ENCODE assay signal across 8 cellular contexts in genomic region chr2:26691881-26692813, GRCh38. TPM values are rescaled to one million over a fixed set of nuclear protein-coding genes. Genes with fewer than 3 reads are reported as not detected.
DNase-seq lines count a peak whose midpoint lies in the region; ATAC-seq and TF ChIP-seq lines count a peak whose summit lies in the region.

Gene KCNK3, plus strand, starts transcription at chr2:26692722. Its CDS starts 154 bp downstream, at chr2:26692876.

- DNase-seq in Ammon's horn (ENCODE audit: low spot score) (peak; percentile 25), LHCN-M2 (ENCODE audit: low read depth) (peak; percentile 11), WERI-Rb-1 (peak; percentile 94), kidney tubule cell (ENCODE audit: low spot score) (peak; percentile 88)
- peak; percentile 12 for DNase-seq in central memory CD4-positive, alpha-beta T cell
- DNase-seq in stimulated activated CD4-positive, alpha-beta T cell treated with anti-CD3 and anti-CD28 coated beads, Interleukin-4, amount 100 ng/mL, for 1 hour: peak; percentile 59

- no peaks in the 10 kb centered on the region for H3K27me3 ChIP-seq in WERI-Rb-1 (ENCODE audit: insufficient read depth, low read depth, severe bottlenecking)

- H3K36me3 ChIP-seq in WERI-Rb-1: peaks cover 26% of the 10 kb centered on the region

- peak within 1 kb of the TSS; percentile 79 for H3K4me3 ChIP-seq in WERI-Rb-1 (ENCODE audit: low read depth, low read length)

- H3K9me3 ChIP-seq in WERI-Rb-1 (ENCODE audit: severe bottlenecking): no peaks in the 10 kb centered on the region

- ATAC-seq in GM21367 (IDR thresholded peaks at IDR 0.05; ENCODE audit: unreplicated experiment) (no peak), GM18519 (IDR thresholded peaks at IDR 0.05; ENCODE audit: low FRiP score, unreplicated experiment) (no peak)

- TF ChIP-seq CTCF in WERI-Rb-1 (IDR thresholded peaks at IDR 0.05; ENCODE audit: low read depth, low read length): no peak

- peak within 1 kb of the TSS; percentile 83 for H3K27ac ChIP-seq in WERI-Rb-1

RNA-seq across cellular contexts. Expression of gene KCNK3, which starts in this region (rescaled TPM):
- 0.32 TPM in 1 of 2 replicates, not detected in the other for total RNA-seq in LHCN-M2 (2014; rRNA removed)
- polyA plus RNA-seq in LHCN-M2 (2012): not detected

Comparison
In these comparisons a context has a peak if more than half of its experiments do, and no peak if none do; other contexts are left out.
1. Peak in DNase-seq in LHCN-M2; RNA of the gene not detected or under 1 TPM.
2. DNase-seq: peak in every context shown above with its lines; median percentile 94 in WERI-Rb-1; 88 in kidney tubule cell; 59 in stimulated activated CD4-positive, alpha-beta T cell treated with anti-CD3 and anti-CD28 coated beads, Interleukin-4, amount 100 ng/mL, for 1 hour; 25 in Ammon's horn; 12 in central memory CD4-positive, alpha-beta T cell; 11 in LHCN-M2.